In genomic region chr6:2970034-2970685, GRCh38 we compare ENCODE assay signal across 1 cellular context.
TF ChIP-seq lines count a peak whose summit lies in the region.

No MANE protein-coding gene starts in this region.

TF ChIP-seq in K562, 482 proteins besides CTCF, POLR2A, EP300 and RAD21 (continued from another document):
- TF ChIP-seq, protein P1, sequence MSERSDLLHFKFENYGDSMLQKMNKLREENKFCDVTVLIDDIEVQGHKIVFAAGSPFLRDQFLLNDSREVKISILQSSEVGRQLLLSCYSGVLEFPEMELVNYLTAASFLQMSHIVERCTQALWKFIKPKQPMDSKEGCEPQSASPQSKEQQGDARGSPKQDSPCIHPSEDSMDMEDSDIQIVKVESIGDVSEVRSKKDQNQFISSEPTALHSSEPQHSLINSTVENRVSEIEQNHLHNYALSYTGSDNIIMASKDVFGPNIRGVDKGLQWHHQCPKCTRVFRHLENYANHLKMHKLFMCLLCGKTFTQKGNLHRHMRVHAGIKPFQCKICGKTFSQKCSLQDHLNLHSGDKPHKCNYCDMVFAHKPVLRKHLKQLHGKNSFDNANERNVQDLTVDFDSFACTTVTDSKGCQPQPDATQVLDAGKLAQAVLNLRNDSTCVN (CRISPR knock-in tag; IDR thresholded peaks at IDR 0.05) = no peak
- no peak for TF ChIP-seq ARHGAP35 (IDR thresholded peaks at IDR 0.05; ENCODE audit: partially characterized antibody)
- no peak for TF ChIP-seq ZSCAN29 (IDR thresholded peaks at IDR 0.05)
- TF ChIP-seq HMBOX1 (IDR thresholded peaks at IDR 0.05) = peak; percentile 86
- TF ChIP-seq SAFB2 (IDR thresholded peaks at IDR 0.05; ENCODE audit: borderline replicate concordance, low read depth, low read length, severe bottlenecking) = no peak
- no peak for TF ChIP-seq ZNF224 (CRISPR knock-in tag; IDR thresholded peaks at IDR 0.05)
TF ChIP-seq in K562: peak in this region for 45.
